Comparison of ENCODE assay signal across 9 cellular contexts in the genomic region with DNA sequence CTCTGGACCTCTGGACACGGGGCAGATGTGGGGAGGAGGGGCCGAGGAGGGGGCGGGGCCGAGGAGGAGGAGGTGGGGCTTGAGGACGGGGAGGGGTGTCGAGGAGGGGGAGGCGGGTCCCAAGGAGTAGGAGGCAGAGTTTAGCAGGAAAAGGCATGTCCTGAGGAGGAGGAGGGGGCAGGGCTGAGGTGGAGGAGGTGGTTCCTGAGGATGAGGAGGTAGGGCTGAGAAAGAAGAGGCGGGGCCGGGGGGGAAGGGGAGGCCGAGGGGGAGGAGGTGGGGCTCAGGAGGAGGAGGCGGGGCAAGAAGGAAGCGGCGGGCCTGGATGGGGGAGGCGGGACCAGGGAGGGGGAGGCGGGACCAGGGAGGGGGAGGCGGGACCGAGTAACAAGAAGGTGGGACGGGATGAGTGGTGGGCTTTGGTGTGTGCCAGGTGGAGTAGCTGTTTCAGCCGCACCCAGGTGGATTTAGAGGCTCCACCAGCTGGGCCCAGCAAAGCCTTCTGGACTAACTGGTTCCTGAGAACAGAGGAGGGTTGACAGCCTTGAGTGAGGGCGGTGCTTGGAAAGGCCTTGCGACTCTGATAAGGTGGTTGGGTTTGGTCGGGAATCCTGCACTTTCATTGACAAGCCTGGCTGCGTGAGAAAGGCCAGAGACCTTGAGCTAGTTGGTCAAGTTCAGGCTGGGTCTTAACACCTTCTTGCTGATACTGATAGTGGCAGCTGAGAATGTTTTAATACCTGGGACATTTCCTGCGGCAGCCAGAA. TPM values are rescaled to one million over a fixed set of nuclear protein-coding genes. Genes with fewer than 3 reads are reported as not detected.
DNase-seq lines count a peak whose midpoint lies in the region; ATAC-seq and TF ChIP-seq lines count a peak whose summit lies in the region.
"Had no signal": no experiment of that assay in that cellular context is flagged by ENCODE, and none has a peak within 500 bp of the region (broad histone marks: within the 10 kb centered on the region; RNA-seq: fewer than 3 reads in every experiment).

No MANE protein-coding gene starts in this region.

- TF ChIP-seq CTCF in activated CD8-positive, alpha-beta T cell treated with anti-CD3 and anti-CD28 coated beads for 36 hours (IDR thresholded peaks at IDR 0.05): no peak
- TF ChIP-seq CTCF in psoas muscle (IDR thresholded peaks at IDR 0.05): no peak

- peak overlapping the region; percentile 23 for H3K27ac ChIP-seq in psoas muscle

- peaks cover 0 to 10% of the 10 kb centered on the region in 2 donors for H3K36me3 ChIP-seq in psoas muscle (ENCODE audit: insufficient read depth in 1 of 2, low read depth in 1 of 2)

- H3K9me3 ChIP-seq in psoas muscle: no peaks in the 10 kb centered on the region

- peak overlapping the region; percentile 61 for H3K27ac Mint-ChIP-seq in activated CD8-positive, alpha-beta T cell treated with anti-CD3 and anti-CD28 coated beads for 36 hours
- H3K27ac Mint-ChIP-seq: memory B cell had no signal

- H3K4me3 ChIP-seq in psoas muscle: no peak overlapping the region

- CTCF ChIA-PET in activated CD8-positive, alpha-beta T cell treated with anti-CD3 and anti-CD28 coated beads for 36 hours (lab: Charles Lee): interaction anchor here (0.6 to 3.2 kb wide), 5 partner anchors 14 to 731 kb away, joined by 3 to 14 read pairs (median 5); no protein-coding TSS in a partner anchor

- peaks cover 15% of the 10 kb centered on the region for H3K4me1 ChIP-seq in psoas muscle

- no peaks in the 10 kb centered on the region for H3K27me3 Mint-ChIP-seq in activated CD8-positive, alpha-beta T cell treated with anti-CD3 and anti-CD28 coated beads for 36 hours
- H3K27me3 Mint-ChIP-seq: memory B cell had no signal

- H3K4me1 Mint-ChIP-seq in activated CD8-positive, alpha-beta T cell treated with anti-CD3 and anti-CD28 coated beads for 36 hours (ENCODE audit: low read depth): peaks cover 39% of the 10 kb centered on the region

- peak; percentile 89 for ATAC-seq in activated CD8-positive, alpha-beta T cell treated with anti-CD3 and anti-CD28 coated beads for 36 hours
- peak; percentile 34 to 55 (median 46) for ATAC-seq in psoas muscle
- no peak for ATAC-seq in GM19467 (IDR thresholded peaks at IDR 0.05; ENCODE audit: unreplicated experiment)
- no peak for ATAC-seq in HG02763 (IDR thresholded peaks at IDR 0.05; ENCODE audit: unreplicated experiment)

- 31 to 48% (median 36%) methylated on average over 16 to 24 of the region's 24 CpGs for WGBS in psoas muscle, 3 donors

- H3K36me3 Mint-ChIP-seq in activated CD8-positive, alpha-beta T cell treated with anti-CD3 and anti-CD28 coated beads for 36 hours (ENCODE audit: low read depth): peaks cover 6% of the 10 kb centered on the region

- no peaks in the 10 kb centered on the region for H3K9me3 Mint-ChIP-seq in activated CD8-positive, alpha-beta T cell treated with anti-CD3 and anti-CD28 coated beads for 36 hours
- H3K9me3 Mint-ChIP-seq: memory B cell had no signal

- intact Hi-C loops in activated CD8-positive, alpha-beta T cell treated with anti-CD3 and anti-CD28 coated beads for 36 hours (cut with micrococcal nuclease): no loop called here
- intact Hi-C loops in psoas muscle (cut with DNase I): no loop called here

- H3K4me3 Mint-ChIP-seq in activated CD8-positive, alpha-beta T cell treated with anti-CD3 and anti-CD28 coated beads for 36 hours: no peak overlapping the region
- H3K4me3 Mint-ChIP-seq: memory B cell had no signal

- no peaks in the 10 kb centered on the region for H3K27me3 ChIP-seq in psoas muscle (ENCODE audit: insufficient read depth in 3 of 3, low read length in 2 of 3)

- DNase-seq in activated CD4-positive, alpha-beta T cell treated with anti-CD3 and anti-CD28 coated beads for 4 hours: peak; percentile 31 to 35
- no peak for DNase-seq in activated CD4-positive, alpha-beta T cell treated with anti-CD3 and anti-CD28 coated beads for 1 hour
- DNase-seq in activated CD8-positive, alpha-beta T cell treated with anti-CD3 and anti-CD28 coated beads for 36 hours: peak; percentile 75
- DNase-seq in glomerular visceral epithelial cell (ENCODE audit: extremely low spot score) (peak; percentile 44), psoas muscle (peak; percentile 46 to 76), NCI-H774 (lab: John Stamatoyannopoulos, UW) (no peak)

- POLR2A ChIA-PET in activated CD8-positive, alpha-beta T cell treated with anti-CD3 and anti-CD28 coated beads for 36 hours (lab: Charles Lee): interaction anchor here (1.5 kb wide), 1 partner anchor 14 kb away, joined by 4 read pairs; no protein-coding TSS in a partner anchor

RNA-seq across cellular contexts. Expression of a gene that starts 7.7 kb away (rescaled TPM):
- 10 to 100 TPM; 93.5 to 98.5 TPM for total RNA-seq in activated CD8-positive, alpha-beta T cell treated with anti-CD3 and anti-CD28 coated beads for 36 hours
- total RNA-seq in psoas muscle: 100 to 1,000 TPM; 111 to 209 (median 158) TPM
- polyA plus RNA-seq in psoas muscle: 100 to 1,000 TPM in 2 of 3 donors, 10 to 100 TPM in 1; 77.8 to 145 (median 136) TPM

RNA-seq across cellular contexts. Expression of a gene that starts 18.9 kb away (rescaled TPM):
- total RNA-seq in activated CD8-positive, alpha-beta T cell treated with anti-CD3 and anti-CD28 coated beads for 36 hours: 10 to 100 TPM; 52.0 to 59.6 TPM
- total RNA-seq in psoas muscle: 100 to 1,000 TPM in 1 of 4 donors, 10 to 100 TPM in 3; 32.6 to 105 (median 42.6) TPM
- polyA plus RNA-seq in psoas muscle: 10 to 100 TPM; 20.8 to 32.0 (median 24.4) TPM

RNA-seq across cellular contexts. Expression of a gene that starts 34.8 kb away (rescaled TPM):
- total RNA-seq in activated CD8-positive, alpha-beta T cell treated with anti-CD3 and anti-CD28 coated beads for 36 hours: 100 to 1,000 TPM; 123 to 135 TPM
- total RNA-seq in psoas muscle: 100 to 1,000 TPM; 216 to 306 (median 287) TPM
- 100 to 1,000 TPM; 488 to 805 (median 716) TPM for polyA plus RNA-seq in psoas muscle

RNA-seq across cellular contexts. Expression of a gene that starts 41.2 kb away (rescaled TPM):
- total RNA-seq in activated CD8-positive, alpha-beta T cell treated with anti-CD3 and anti-CD28 coated beads for 36 hours: 10 to 100 TPM; 17.3 to 19.6 TPM
- 10 to 100 TPM; 37.9 to 45.3 (median 43.2) TPM for total RNA-seq in psoas muscle
- 10 to 100 TPM; 45.3 to 63.5 (median 50.8) TPM for polyA plus RNA-seq in psoas muscle

RNA-seq across cellular contexts. Expression of a gene that starts 45.8 kb away (rescaled TPM):
- total RNA-seq in activated CD8-positive, alpha-beta T cell treated with anti-CD3 and anti-CD28 coated beads for 36 hours: under 1 TPM; 0.60 to 0.83 TPM
- total RNA-seq in psoas muscle: not detected
- polyA plus RNA-seq in psoas muscle: under 1 TPM in 2 of 3 donors, not detected in 1; 0.03 to 0.04 TPM

Comparison
In these comparisons a context has a peak if more than half of its experiments do, and no peak if none do; other contexts are left out.
1. DNase-seq: peak in activated CD4-positive, alpha-beta T cell treated with anti-CD3 and anti-CD28 coated beads for 4 hours (2 of 2), activated CD8-positive, alpha-beta T cell treated with anti-CD3 and anti-CD28 coated beads for 36 hours (single experiment), glomerular visceral epithelial cell (single experiment) and psoas muscle (2 of 2); none in activated CD4-positive, alpha-beta T cell treated with anti-CD3 and anti-CD28 coated beads for 1 hour (single experiment) and NCI-H774 (single experiment).
2. ATAC-seq: peak in activated CD8-positive, alpha-beta T cell treated with anti-CD3 and anti-CD28 coated beads for 36 hours (single experiment) and psoas muscle (4 of 4); none in GM19467 (single experiment) and HG02763 (single experiment).